18 cellular contexts compared by ENCODE assay signal in the genomic region with DNA sequence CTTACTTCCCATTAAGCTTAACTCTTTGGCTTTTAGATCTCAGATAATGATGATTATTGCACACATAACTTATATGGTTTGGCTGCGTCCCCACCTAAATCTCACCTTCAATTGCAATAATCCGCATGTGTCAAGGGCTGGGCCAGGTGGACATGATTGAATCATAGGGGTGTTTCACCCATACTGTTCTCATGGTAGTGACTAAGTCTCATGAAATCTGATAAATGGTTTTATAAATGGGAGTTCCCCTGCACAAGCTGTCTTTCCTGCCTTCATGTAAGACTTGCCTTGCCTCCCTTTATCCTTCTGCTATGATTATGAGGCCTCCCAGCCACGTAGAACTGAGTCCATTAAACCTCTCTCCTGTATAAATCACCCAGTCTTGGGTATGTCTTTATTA.
"Had no signal": no experiment of that assay in that cellular context is flagged by ENCODE, and none has a peak within 500 bp of the region (broad histone marks: within the 10 kb centered on the region; RNA-seq: fewer than 3 reads in every experiment).

No MANE protein-coding gene starts in this region.

- DNase-seq: activated CD4-positive, alpha-beta T cell treated with anti-CD3 and anti-CD28 coated beads for 48 hours; activated CD8-positive, alpha-beta memory T cell treated with anti-CD3 and anti-CD28 coated beads, Interleukin-2, amount 50 U/mL, for 4 hours; activated CD8-positive, alpha-beta T cell treated with anti-CD3 and anti-CD28 coated beads, Interleukin-2, amount 10 ng/mL, durations not matched to agents 7 days and 5 days; activated gamma-delta T cell; activated T-cell treated with anti-CD3 and anti-CD28 coated beads, Interleukin-2, amount 50 U/mL, for 48 hours; amniotic stem cell; dermis blood vessel endothelial cell; effector memory CD8-positive, alpha-beta T cell; islet precursor cell; left ventricle myocardium superior; mesenchymal stem cell; stimulated activated CD4-positive, alpha-beta T cell treated with anti-CD3 and anti-CD28 coated beads, Interleukin-2, amount 100 ng/mL, for 48 hours; stimulated activated naive CD4-positive, alpha-beta T cell; T-helper 2 cell; uterus had no signal

- H3K9me3 ChIP-seq: tibial nerve, uterus had no signal

- ATAC-seq: activated CD8-positive, alpha-beta T cell treated with anti-CD3 and anti-CD28 coated beads, Interleukin-2, amount 10 ng/mL, durations not matched to agents 7 days and 5 days; effector memory CD8-positive, alpha-beta T cell; left ventricle myocardium superior; natural killer cell treated with Interleukin-12 subunit alpha and Interleukin-12 subunit beta and Interleukin-15 and Interleukin-18, amount 100 ng/mL, for 72 hours; WTC11 had no signal

- H3K36me3 ChIP-seq: tibial nerve, uterus had no signal

- H3K4me1 ChIP-seq: tibial nerve, uterus had no signal

- H3K27me3 ChIP-seq: tibial nerve, uterus had no signal

- H3K27ac ChIP-seq: tibial nerve, uterus had no signal

- H3K4me3 ChIP-seq: tibial nerve, uterus had no signal
